ENCODE assay signal across 18 cellular contexts in genomic region chr17:67813803-67814180, GRCh38.
"Had no signal": no experiment of that assay in that cellular context is flagged by ENCODE, and none has a peak within 500 bp of the region (broad histone marks: within the 10 kb centered on the region; RNA-seq: fewer than 3 reads in every experiment).

No MANE protein-coding gene starts in this region.

- DNase-seq: activated CD4-positive, alpha-beta T cell treated with anti-CD3 and anti-CD28 coated beads for 48 hours; activated CD8-positive, alpha-beta memory T cell treated with anti-CD3 and anti-CD28 coated beads, Interleukin-2, amount 50 U/mL, for 4 hours; activated CD8-positive, alpha-beta T cell treated with anti-CD3 and anti-CD28 coated beads for 36 hours; activated gamma-delta T cell treated with Interleukin-2 at 50 U/mL for 16 hours; activated naive CD8-positive, alpha-beta T cell treated with anti-CD3 and anti-CD28 coated beads, Interleukin-2, amount 10 ng/mL, durations not matched to agents 7 days and 5 days; activated T-cell treated with anti-CD3 and anti-CD28 coated beads, Interleukin-2, amount 50 U/mL, for 72 hours; aorta; effector memory CD8-positive, alpha-beta T cell; foreskin melanocyte; heart left ventricle; left colon; lower lobe of right lung; naive thymus-derived CD4-positive, alpha-beta T cell; pancreas; stimulated activated CD4-positive, alpha-beta T cell treated with anti-CD3 and anti-CD28 coated beads, Interleukin-1b, Interleukin-23, amount 100 ng/mL, for 48 hours; T-helper 2 cell had no signal

- H3K36me3 ChIP-seq: heart left ventricle, lower lobe of right lung, pancreas had no signal

- H3K4me1 ChIP-seq: heart left ventricle, lower lobe of right lung, pancreas had no signal

- H3K9me3 ChIP-seq: heart left ventricle, lower lobe of right lung, pancreas had no signal

- H3K27ac ChIP-seq: epithelial cell of prostate, heart left ventricle, lower lobe of right lung, pancreas had no signal

- H3K27me3 Mint-ChIP-seq: dendritic cell treated with granulocyte-macrophage colony-stimulating factor and Interleukin-4, amounts not matched to agents 40 ng/mL and 50 ng/mL, for 4 days had no signal

- H3K36me3 Mint-ChIP-seq: activated naive CD8-positive, alpha-beta T cell treated with anti-CD3 and anti-CD28 coated beads, Interleukin-2, amount 10 ng/mL, durations not matched to agents 7 days and 5 days; naive thymus-derived CD4-positive, alpha-beta T cell had no signal

- H3K27ac Mint-ChIP-seq: activated CD8-positive, alpha-beta T cell treated with anti-CD3 and anti-CD28 coated beads for 36 hours; activated naive CD8-positive, alpha-beta T cell treated with anti-CD3 and anti-CD28 coated beads, Interleukin-2, amount 10 ng/mL, durations not matched to agents 7 days and 5 days; activated T-cell treated with anti-CD3 and anti-CD28 coated beads, Interleukin-2, amount 50 U/mL, for 72 hours; dendritic cell treated with granulocyte-macrophage colony-stimulating factor and Interleukin-4, amounts not matched to agents 40 ng/mL and 50 ng/mL, for 4 days had no signal

- H3K4me3 ChIP-seq: heart left ventricle, lower lobe of right lung, pancreas had no signal

- H3K9me3 Mint-ChIP-seq: activated CD8-positive, alpha-beta T cell treated with anti-CD3 and anti-CD28 coated beads for 36 hours; activated naive CD8-positive, alpha-beta T cell treated with anti-CD3 and anti-CD28 coated beads, Interleukin-2, amount 10 ng/mL, durations not matched to agents 7 days and 5 days; activated T-cell treated with anti-CD3 and anti-CD28 coated beads, Interleukin-2, amount 50 U/mL, for 72 hours; dendritic cell treated with granulocyte-macrophage colony-stimulating factor and Interleukin-4, amounts not matched to agents 40 ng/mL and 50 ng/mL, for 4 days; effector memory CD8-positive, alpha-beta T cell; naive thymus-derived CD4-positive, alpha-beta T cell had no signal

- H3K27me3 ChIP-seq: pancreas had no signal

- ATAC-seq: activated CD8-positive, alpha-beta T cell treated with anti-CD3 and anti-CD28 coated beads for 36 hours; activated T-cell treated with anti-CD3 and anti-CD28 coated beads, Interleukin-2, amount 50 U/mL, for 72 hours; heart left ventricle; left colon; lower lobe of right lung; pancreas had no signal

- FAIRE-seq: pancreas had no signal

- H3K4me3 Mint-ChIP-seq: activated CD8-positive, alpha-beta T cell treated with anti-CD3 and anti-CD28 coated beads for 36 hours; activated naive CD8-positive, alpha-beta T cell treated with anti-CD3 and anti-CD28 coated beads, Interleukin-2, amount 10 ng/mL, durations not matched to agents 7 days and 5 days; activated T-cell treated with anti-CD3 and anti-CD28 coated beads, Interleukin-2, amount 50 U/mL, for 72 hours; dendritic cell treated with granulocyte-macrophage colony-stimulating factor and Interleukin-4, amounts not matched to agents 40 ng/mL and 50 ng/mL, for 4 days; effector memory CD8-positive, alpha-beta T cell; naive thymus-derived CD4-positive, alpha-beta T cell had no signal

- H3K4me1 Mint-ChIP-seq: activated naive CD8-positive, alpha-beta T cell treated with anti-CD3 and anti-CD28 coated beads, Interleukin-2, amount 10 ng/mL, durations not matched to agents 7 days and 5 days; naive thymus-derived CD4-positive, alpha-beta T cell had no signal
